In the genomic region with DNA sequence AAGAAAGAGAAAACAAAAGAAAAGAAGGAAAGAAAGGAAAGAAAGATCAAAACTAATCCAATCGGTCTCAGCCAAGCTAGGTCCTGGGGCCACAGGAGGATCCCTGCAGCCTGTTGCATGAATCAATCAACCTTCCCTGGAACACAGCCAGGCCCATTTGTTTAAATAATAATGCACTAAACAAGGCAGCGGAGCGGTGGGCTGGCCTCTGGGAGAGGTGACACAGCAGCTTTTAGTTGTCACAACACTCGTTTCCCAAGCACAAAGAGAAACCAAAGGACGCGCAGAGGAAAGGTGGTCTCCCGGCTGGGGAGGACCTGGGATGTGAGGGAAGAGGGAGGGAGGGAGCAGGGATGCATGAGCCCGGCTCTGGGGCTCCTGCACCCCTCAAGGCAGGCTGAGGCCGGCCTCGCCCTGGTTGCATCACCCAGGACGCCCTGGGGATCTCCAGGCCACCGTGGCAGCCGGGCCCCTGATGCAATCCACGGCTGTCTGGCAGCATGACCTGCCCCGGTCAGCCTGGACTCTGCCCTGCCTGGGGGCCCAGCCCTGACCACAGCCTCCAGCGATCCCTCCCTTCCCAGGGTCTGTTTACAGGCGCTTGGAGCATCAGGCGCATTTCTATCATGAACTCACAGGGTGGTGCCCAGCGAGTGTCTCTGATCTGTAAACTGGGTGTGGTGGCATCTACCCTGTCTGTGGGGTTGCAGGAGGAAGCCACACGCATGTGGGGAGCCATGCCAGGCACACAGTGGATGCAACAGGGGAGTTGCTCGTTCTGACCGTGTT, we compare ENCODE assay signal across 1 cellular context.
TF ChIP-seq lines count a peak whose summit lies in the region.

No MANE protein-coding gene starts in this region.

TF ChIP-seq in HepG2, 621 proteins besides CTCF, POLR2A, EP300 and RAD21 (continued from another document and continues in another):
- TF ChIP-seq, protein P1, sequence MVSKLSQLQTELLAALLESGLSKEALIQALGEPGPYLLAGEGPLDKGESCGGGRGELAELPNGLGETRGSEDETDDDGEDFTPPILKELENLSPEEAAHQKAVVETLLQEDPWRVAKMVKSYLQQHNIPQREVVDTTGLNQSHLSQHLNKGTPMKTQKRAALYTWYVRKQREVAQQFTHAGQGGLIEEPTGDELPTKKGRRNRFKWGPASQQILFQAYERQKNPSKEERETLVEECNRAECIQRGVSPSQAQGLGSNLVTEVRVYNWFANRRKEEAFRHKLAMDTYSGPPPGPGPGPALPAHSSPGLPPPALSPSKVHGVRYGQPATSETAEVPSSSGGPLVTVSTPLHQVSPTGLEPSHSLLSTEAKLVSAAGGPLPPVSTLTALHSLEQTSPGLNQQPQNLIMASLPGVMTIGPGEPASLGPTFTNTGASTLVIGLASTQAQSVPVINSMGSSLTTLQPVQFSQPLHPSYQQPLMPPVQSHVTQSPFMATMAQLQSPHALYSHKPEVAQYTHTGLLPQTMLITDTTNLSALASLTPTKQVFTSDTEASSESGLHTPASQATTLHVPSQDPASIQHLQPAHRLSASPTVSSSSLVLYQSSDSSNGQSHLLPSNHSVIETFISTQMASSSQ (IDR thresholded peaks at IDR 0.05; ENCODE audit: low read depth), result no peak
- TF ChIP-seq, protein P1 (CRISPR knock-in tag; IDR thresholded peaks at IDR 0.05; ENCODE audit: borderline replicate concordance), result peak; percentile 91
- TF ChIP-seq ZNF235 (CRISPR knock-in tag; IDR thresholded peaks at IDR 0.05; ENCODE audit: borderline replicate concordance), result no peak
- TF ChIP-seq, protein P2, sequence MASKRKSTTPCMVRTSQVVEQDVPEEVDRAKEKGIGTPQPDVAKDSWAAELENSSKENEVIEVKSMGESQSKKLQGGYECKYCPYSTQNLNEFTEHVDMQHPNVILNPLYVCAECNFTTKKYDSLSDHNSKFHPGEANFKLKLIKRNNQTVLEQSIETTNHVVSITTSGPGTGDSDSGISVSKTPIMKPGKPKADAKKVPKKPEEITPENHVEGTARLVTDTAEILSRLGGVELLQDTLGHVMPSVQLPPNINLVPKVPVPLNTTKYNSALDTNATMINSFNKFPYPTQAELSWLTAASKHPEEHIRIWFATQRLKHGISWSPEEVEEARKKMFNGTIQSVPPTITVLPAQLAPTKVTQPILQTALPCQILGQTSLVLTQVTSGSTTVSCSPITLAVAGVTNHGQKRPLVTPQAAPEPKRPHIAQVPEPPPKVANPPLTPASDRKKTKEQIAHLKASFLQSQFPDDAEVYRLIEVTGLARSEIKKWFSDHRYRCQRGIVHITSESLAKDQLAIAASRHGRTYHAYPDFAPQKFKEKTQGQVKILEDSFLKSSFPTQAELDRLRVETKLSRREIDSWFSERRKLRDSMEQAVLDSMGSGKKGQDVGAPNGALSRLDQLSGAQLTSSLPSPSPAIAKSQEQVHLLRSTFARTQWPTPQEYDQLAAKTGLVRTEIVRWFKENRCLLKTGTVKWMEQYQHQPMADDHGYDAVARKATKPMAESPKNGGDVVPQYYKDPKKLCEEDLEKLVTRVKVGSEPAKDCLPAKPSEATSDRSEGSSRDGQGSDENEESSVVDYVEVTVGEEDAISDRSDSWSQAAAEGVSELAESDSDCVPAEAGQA (IDR thresholded peaks at IDR 0.05; ENCODE audit: low read depth), result no peak; the same call in 1 of the 2 replicates
- TF ChIP-seq, protein P2 (CRISPR knock-in tag; IDR thresholded peaks at IDR 0.05; ENCODE audit: borderline replicate concordance), result no peak
- TF ChIP-seq, protein P3, sequence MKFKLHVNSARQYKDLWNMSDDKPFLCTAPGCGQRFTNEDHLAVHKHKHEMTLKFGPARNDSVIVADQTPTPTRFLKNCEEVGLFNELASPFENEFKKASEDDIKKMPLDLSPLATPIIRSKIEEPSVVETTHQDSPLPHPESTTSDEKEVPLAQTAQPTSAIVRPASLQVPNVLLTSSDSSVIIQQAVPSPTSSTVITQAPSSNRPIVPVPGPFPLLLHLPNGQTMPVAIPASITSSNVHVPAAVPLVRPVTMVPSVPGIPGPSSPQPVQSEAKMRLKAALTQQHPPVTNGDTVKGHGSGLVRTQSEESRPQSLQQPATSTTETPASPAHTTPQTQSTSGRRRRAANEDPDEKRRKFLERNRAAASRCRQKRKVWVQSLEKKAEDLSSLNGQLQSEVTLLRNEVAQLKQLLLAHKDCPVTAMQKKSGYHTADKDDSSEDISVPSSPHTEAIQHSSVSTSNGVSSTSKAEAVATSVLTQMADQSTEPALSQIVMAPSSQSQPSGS (CRISPR knock-in tag; IDR thresholded peaks at IDR 0.05), result peak; percentile 98
- no peak for TF ChIP-seq REL (CRISPR knock-in tag; conservative IDR thresholded peaks at IDR 0.05)
- peak; percentile 95 for TF ChIP-seq NCOA2 (CRISPR knock-in tag; IDR thresholded peaks at IDR 0.05)
- no peak for TF ChIP-seq ATRX (CRISPR knock-in tag; IDR thresholded peaks at IDR 0.05; ENCODE audit: borderline replicate concordance)
- TF ChIP-seq, protein P4, sequence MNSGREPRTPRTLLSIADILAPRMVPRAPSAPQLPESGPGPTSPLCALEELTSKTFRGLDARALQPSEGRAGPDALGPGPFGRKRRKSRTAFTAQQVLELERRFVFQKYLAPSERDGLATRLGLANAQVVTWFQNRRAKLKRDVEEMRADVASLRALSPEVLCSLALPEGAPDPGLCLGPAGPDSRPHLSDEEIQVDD (CRISPR knock-in tag; IDR thresholded peaks at IDR 0.05; ENCODE audit: borderline replicate concordance), result no peak
- no peak for TF ChIP-seq KLF12 (CRISPR knock-in tag; IDR thresholded peaks at IDR 0.05; ENCODE audit: borderline replicate concordance)
- TF ChIP-seq, protein P5, sequence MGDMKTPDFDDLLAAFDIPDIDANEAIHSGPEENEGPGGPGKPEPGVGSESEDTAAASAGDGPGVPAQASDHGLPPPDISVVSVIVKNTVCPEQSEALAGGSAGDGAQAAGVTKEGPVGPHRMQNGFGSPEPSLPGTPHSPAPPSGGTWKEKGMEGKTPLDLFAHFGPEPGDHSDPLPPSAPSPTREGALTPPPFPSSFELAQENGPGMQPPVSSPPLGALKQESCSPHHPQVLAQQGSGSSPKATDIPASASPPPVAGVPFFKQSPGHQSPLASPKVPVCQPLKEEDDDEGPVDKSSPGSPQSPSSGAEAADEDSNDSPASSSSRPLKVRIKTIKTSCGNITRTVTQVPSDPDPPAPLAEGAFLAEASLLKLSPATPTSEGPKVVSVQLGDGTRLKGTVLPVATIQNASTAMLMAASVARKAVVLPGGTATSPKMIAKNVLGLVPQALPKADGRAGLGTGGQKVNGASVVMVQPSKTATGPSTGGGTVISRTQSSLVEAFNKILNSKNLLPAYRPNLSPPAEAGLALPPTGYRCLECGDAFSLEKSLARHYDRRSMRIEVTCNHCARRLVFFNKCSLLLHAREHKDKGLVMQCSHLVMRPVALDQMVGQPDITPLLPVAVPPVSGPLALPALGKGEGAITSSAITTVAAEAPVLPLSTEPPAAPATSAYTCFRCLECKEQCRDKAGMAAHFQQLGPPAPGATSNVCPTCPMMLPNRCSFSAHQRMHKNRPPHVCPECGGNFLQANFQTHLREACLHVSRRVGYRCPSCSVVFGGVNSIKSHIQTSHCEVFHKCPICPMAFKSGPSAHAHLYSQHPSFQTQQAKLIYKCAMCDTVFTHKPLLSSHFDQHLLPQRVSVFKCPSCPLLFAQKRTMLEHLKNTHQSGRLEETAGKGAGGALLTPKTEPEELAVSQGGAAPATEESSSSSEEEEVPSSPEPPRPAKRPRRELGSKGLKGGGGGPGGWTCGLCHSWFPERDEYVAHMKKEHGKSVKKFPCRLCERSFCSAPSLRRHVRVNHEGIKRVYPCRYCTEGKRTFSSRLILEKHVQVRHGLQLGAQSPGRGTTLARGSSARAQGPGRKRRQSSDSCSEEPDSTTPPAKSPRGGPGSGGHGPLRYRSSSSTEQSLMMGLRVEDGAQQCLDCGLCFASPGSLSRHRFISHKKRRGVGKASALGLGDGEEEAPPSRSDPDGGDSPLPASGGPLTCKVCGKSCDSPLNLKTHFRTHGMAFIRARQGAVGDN (CRISPR knock-in tag; IDR thresholded peaks at IDR 0.05), result peak; percentile 93
- no peak for TF ChIP-seq ZNF282 (IDR thresholded peaks at IDR 0.05; ENCODE audit: partially characterized antibody)
- TF ChIP-seq, protein P6, sequence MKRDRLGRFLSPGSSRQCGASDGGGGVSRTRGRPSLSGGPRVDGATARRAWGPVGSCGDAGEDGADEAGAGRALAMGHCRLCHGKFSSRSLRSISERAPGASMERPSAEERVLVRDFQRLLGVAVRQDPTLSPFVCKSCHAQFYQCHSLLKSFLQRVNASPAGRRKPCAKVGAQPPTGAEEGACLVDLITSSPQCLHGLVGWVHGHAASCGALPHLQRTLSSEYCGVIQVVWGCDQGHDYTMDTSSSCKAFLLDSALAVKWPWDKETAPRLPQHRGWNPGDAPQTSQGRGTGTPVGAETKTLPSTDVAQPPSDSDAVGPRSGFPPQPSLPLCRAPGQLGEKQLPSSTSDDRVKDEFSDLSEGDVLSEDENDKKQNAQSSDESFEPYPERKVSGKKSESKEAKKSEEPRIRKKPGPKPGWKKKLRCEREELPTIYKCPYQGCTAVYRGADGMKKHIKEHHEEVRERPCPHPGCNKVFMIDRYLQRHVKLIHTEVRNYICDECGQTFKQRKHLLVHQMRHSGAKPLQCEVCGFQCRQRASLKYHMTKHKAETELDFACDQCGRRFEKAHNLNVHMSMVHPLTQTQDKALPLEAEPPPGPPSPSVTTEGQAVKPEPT (CRISPR knock-in tag; IDR thresholded peaks at IDR 0.05; ENCODE audit: low read depth), result peak; percentile 95
- no peak for TF ChIP-seq HOXA9 (CRISPR knock-in tag; IDR thresholded peaks at IDR 0.05; ENCODE audit: borderline replicate concordance)
- TF ChIP-seq PAF1 (CRISPR knock-in tag; IDR thresholded peaks at IDR 0.05), result no peak
- peak; percentile 28; the same call in 1 of the 2 replicates for TF ChIP-seq ZNF766 (CRISPR knock-in tag; IDR thresholded peaks at IDR 0.05; ENCODE audit: borderline replicate concordance)
- no peak for TF ChIP-seq SP140L (CRISPR knock-in tag; IDR thresholded peaks at IDR 0.05; ENCODE audit: borderline replicate concordance)
- TF ChIP-seq HMGA1 (CRISPR knock-in tag; conservative IDR thresholded peaks at IDR 0.05), result no peak
- TF ChIP-seq TBX3 (IDR thresholded peaks at IDR 0.05; ENCODE audit: borderline replicate concordance), result peak; percentile 49; the same call in 1 of the 2 replicates
- peak; percentile 94 for TF ChIP-seq NR2C2 (CRISPR knock-in tag; IDR thresholded peaks at IDR 0.05; ENCODE audit: borderline replicate concordance)
- TF ChIP-seq, protein P7, sequence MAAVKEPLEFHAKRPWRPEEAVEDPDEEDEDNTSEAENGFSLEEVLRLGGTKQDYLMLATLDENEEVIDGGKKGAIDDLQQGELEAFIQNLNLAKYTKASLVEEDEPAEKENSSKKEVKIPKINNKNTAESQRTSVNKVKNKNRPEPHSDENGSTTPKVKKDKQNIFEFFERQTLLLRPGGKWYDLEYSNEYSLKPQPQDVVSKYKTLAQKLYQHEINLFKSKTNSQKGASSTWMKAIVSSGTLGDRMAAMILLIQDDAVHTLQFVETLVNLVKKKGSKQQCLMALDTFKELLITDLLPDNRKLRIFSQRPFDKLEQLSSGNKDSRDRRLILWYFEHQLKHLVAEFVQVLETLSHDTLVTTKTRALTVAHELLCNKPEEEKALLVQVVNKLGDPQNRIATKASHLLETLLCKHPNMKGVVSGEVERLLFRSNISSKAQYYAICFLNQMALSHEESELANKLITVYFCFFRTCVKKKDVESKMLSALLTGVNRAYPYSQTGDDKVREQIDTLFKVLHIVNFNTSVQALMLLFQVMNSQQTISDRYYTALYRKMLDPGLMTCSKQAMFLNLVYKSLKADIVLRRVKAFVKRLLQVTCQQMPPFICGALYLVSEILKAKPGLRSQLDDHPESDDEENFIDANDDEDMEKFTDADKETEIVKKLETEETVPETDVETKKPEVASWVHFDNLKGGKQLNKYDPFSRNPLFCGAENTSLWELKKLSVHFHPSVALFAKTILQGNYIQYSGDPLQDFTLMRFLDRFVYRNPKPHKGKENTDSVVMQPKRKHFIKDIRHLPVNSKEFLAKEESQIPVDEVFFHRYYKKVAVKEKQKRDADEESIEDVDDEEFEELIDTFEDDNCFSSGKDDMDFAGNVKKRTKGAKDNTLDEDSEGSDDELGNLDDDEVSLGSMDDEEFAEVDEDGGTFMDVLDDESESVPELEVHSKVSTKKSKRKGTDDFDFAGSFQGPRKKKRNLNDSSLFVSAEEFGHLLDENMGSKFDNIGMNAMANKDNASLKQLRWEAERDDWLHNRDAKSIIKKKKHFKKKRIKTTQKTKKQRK (IDR thresholded peaks at IDR 0.05; ENCODE audit: low read length), result no peak
- TF ChIP-seq, protein P8, sequence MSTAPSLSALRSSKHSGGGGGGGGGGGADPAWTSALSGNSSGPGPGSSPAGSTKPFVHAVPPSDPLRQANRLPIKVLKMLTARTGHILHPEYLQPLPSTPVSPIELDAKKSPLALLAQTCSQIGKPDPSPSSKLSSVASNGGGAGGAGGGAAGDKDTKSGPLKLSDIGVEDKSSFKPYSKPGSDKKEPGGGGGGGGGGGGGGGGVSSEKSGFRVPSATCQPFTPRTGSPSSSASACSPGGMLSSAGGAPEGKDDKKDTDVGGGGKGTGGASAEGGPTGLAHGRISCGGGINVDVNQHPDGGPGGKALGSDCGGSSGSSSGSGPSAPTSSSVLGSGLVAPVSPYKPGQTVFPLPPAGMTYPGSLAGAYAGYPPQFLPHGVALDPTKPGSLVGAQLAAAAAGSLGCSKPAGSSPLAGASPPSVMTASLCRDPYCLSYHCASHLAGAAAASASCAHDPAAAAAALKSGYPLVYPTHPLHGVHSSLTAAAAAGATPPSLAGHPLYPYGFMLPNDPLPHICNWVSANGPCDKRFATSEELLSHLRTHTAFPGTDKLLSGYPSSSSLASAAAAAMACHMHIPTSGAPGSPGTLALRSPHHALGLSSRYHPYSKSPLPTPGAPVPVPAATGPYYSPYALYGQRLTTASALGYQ (CRISPR knock-in tag; IDR thresholded peaks at IDR 0.05), result peak; percentile 62; the same call in 1 of the 2 replicates
- TF ChIP-seq ZNF136 (CRISPR knock-in tag; IDR thresholded peaks at IDR 0.05; ENCODE audit: low read depth), result no peak
